In the genomic region with DNA sequence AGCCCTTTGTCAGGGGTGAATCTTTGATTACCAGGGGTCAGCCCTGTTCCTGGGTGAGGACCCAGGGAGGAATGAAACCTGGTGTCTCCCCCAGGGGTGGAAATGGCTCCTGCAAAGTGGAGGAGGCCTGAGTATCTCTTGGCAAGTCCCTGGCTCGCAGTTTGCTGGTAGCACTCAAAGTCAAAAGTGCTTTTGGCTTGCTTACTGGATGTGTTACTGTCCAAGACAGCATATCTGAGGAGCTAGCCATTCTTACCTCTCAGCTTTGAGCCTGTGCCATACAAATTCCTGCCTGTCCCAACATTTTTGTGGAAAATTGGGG, we compare ENCODE assay signal across 9 cellular contexts. TPM values are rescaled to one million over a fixed set of nuclear protein-coding genes. Genes with fewer than 3 reads are reported as not detected.
DNase-seq lines count a peak whose midpoint lies in the region; ATAC-seq and TF ChIP-seq lines count a peak whose summit lies in the region.
"Had no signal": no experiment of that assay in that cellular context is flagged by ENCODE, and none has a peak within 500 bp of the region (broad histone marks: within the 10 kb centered on the region; RNA-seq: fewer than 3 reads in every experiment).

No MANE protein-coding gene starts in this region.

- 95% methylated on average over 1 of the region's 1 CpG for WGBS in smooth muscle cell (ENCODE audit: low lambda C conversion rate)

- peak overlapping the region; percentile 42 for H3K4me2 ChIP-seq in smooth muscle cell

- no peaks in the 10 kb centered on the region for H3K27me3 ChIP-seq in smooth muscle cell (ENCODE audit: low read depth)

- H3K79me2 ChIP-seq in smooth muscle cell (ENCODE audit: low read depth): peaks cover 92% of the 10 kb centered on the region

- H3K27ac ChIP-seq in smooth muscle cell (ENCODE audit: low read depth): no peak overlapping the region

- ATAC-seq in HG03432 (IDR thresholded peaks at IDR 0.05; ENCODE audit: unreplicated experiment) (no peak), HG02588 (IDR thresholded peaks at IDR 0.05; ENCODE audit: unreplicated experiment) (no peak)
- ATAC-seq: Panc1 had no signal

- peaks cover 7% of the 10 kb centered on the region for H3K36me3 ChIP-seq in smooth muscle cell (ENCODE audit: low read depth)

- peaks cover 16% of the 10 kb centered on the region for H3K4me1 ChIP-seq in smooth muscle cell (ENCODE audit: low read depth)

- H3K4me1 Mint-ChIP-seq in activated naive CD8-positive, alpha-beta T cell (ENCODE audit: low read depth): peaks cover 15% of the 10 kb centered on the region

- H3K4me3 ChIP-seq in smooth muscle cell: no peak overlapping the region

- peaks cover 84% of the 10 kb centered on the region for H4K20me1 ChIP-seq in smooth muscle cell (ENCODE audit: low read depth)

- H3K4me3 Mint-ChIP-seq in activated naive CD8-positive, alpha-beta T cell: peak overlapping the region; percentile 69

- no peak overlapping the region for H2AFZ ChIP-seq in smooth muscle cell (ENCODE audit: low read depth)

- H3F3A ChIP-seq in smooth muscle cell (ENCODE audit: low read depth): no peaks in the 10 kb centered on the region

- TF ChIP-seq CTCF in smooth muscle cell (IDR thresholded peaks at IDR 0.05; ENCODE audit: borderline replicate concordance, insufficient read depth, poor library complexity, severe bottlenecking): no peak

- H3K9ac ChIP-seq in smooth muscle cell (ENCODE audit: low read depth): no peak overlapping the region

- no peak overlapping the region for H3K27ac Mint-ChIP-seq in activated naive CD8-positive, alpha-beta T cell

- peaks cover 5% of the 10 kb centered on the region for H3K9me3 Mint-ChIP-seq in activated naive CD8-positive, alpha-beta T cell (ENCODE audit: low read depth)

- DNase-seq in HCEC 1CT: peak; percentile 23
- peak; percentile 26 for DNase-seq in hepatic stellate cell (ENCODE audit: low spot score)
- DNase-seq in smooth muscle cell (lab: John Stamatoyannopoulos, UW; ENCODE audit: unreplicated experiment): no peak
- DNase-seq in germinal center (ENCODE audit: low spot score): no peak
- no peak for DNase-seq in dermis blood vessel endothelial cell

- H3K27me3 Mint-ChIP-seq in activated naive CD8-positive, alpha-beta T cell: no peaks in the 10 kb centered on the region

- H3K9me3 ChIP-seq in smooth muscle cell (replicated peaks; ENCODE audit: low read depth): peaks cover 6% of the 10 kb centered on the region

- no peaks in the 10 kb centered on the region for H3K36me3 Mint-ChIP-seq in activated naive CD8-positive, alpha-beta T cell

RNA-seq across cellular contexts. Expression of gene ZNF618, which starts 9.9 kb away (rescaled TPM):
- 7.7 and 9.9 TPM in 2 replicates for total RNA-seq in smooth muscle cell
- 17.4 and 19.5 TPM in 2 replicates for polyA plus RNA-seq in smooth muscle cell
- 11.7 and 19.5 TPM in 2 replicates for total RNA-seq in dermis blood vessel endothelial cell

Comparison
In these comparisons a context has a peak if more than half of its experiments do, and no peak if none do; other contexts are left out.
1. DNase-seq: peak in HCEC 1CT (single experiment) and hepatic stellate cell (single experiment); none in smooth muscle cell (single experiment), germinal center (single experiment) and dermis blood vessel endothelial cell (single experiment).